Comparison of ENCODE assay signal across 8 cellular contexts in the genomic region with DNA sequence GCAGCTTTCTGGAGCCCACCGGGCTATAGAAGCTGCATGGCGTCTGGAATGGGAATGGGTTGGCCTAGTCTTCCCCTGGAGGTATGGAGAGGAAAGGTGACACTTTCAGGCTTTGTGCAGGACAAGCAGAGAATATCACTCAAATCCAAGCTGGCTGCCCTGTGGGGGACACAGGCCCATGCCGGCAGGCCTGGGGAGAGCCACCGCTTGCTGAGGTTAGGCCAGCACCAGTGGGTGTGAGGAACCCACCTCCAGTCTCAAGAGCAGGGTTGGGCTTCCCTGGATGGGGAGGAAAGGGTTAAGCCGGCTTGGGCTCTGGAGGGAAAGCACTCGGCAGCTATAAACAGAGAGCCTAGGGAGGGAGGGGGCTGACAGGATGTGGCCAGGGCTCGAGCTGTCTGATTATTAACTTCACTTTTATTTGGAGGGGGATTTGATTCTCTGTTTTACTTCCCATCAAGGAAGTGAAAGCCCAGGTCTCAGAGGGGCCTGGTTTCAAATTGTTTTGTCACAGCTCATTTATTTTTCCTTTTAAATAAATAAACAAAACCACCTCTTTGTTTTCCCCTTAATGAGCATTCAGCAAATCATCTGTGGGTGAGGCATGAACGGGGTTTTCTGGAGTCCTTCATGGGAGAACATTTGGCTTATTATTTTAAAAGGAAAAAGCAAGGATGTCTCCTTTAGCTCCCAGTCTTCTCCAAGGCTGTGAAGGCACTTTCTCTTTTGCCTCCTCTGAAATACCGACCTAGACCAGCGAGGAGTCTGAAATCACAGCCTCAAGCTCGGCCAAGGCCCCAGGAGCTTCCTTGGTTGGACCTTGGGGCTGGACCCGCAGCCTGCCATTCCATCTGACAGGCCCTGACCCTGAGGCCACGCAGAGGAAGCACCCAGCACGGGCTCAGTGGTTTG. TPM values are rescaled to one million over a fixed set of nuclear protein-coding genes. Genes with fewer than 3 reads are reported as not detected.
DNase-seq lines count a peak whose midpoint lies in the region; ATAC-seq and TF ChIP-seq lines count a peak whose summit lies in the region.

No MANE protein-coding gene starts in this region.

- H3K9me3 Mint-ChIP-seq in chondrocyte (ENCODE audit: low read depth), result no peaks in the 10 kb centered on the region

- WGBS in right lobe of liver (ENCODE audit: insufficient coverage, low coverage, low lambda C conversion rate, missing lambda C conversion rate), result 9% methylated on average over 11 of the region's 14 CpGs
- WGBS in stomach, 5 donors, result 12 to 21% (median 14%) methylated on average over 14 of the region's 14 CpGs

- intact Hi-C loops in right lobe of liver (cut with DNase I) (loop anchor here (5.0 to 10.0 kb wide), 2 partner anchors 560 to 567 kb away; no protein-coding TSS in a partner anchor), stomach (cut with DNase I; ENCODE audit: low total_unique reads) (loop anchor here (5.0 kb wide), 1 partner anchor 567 kb away; no protein-coding TSS in a partner anchor)

- H3K9me3 ChIP-seq in right lobe of liver (no peaks in the 10 kb centered on the region), stomach (no peaks in the 10 kb centered on the region)

- H3K27me3 Mint-ChIP-seq in chondrocyte (ENCODE audit: low read depth), result no peaks in the 10 kb centered on the region

- TF ChIP-seq EP300 in stomach (IDR thresholded peaks at IDR 0.05), result no peak

- H3K36me3 ChIP-seq in right lobe of liver, result no peaks in the 10 kb centered on the region
- H3K36me3 ChIP-seq in stomach, result no peaks in the 10 kb centered on the region

- TF ChIP-seq POLR2A in right lobe of liver (IDR thresholded peaks at IDR 0.05) (peak; percentile 48), stomach (IDR thresholded peaks at IDR 0.05) (no peak)

- peak; percentile 34 for DNase-seq in stimulated activated CD4-positive, alpha-beta T cell treated with anti-CD3 and anti-CD28 coated beads, Interleukin-1b, Interleukin-23, amount 100 ng/mL, for 48 hours
- no peak for DNase-seq in stimulated activated CD4-positive, alpha-beta T cell treated with anti-CD3 and anti-CD28 coated beads, Interleukin-12 subunit alpha, Interleukin-12 subunit beta, amount 100 ng/mL, for 4 hours
- DNase-seq in T-helper 2 cell (peak in 3 of 5 experiments; percentile 46 to 85 (median 54)), chondrocyte (ENCODE audit: low spot score) (no peak), right lobe of liver (peak in 2 of 3 donors; percentile 58 to 65), stomach (no peak)

- peaks cover 55% of the 10 kb centered on the region for H3K4me1 Mint-ChIP-seq in chondrocyte (ENCODE audit: low read depth)

- H3K36me3 Mint-ChIP-seq in chondrocyte (ENCODE audit: low read depth), result peaks cover 3% of the 10 kb centered on the region

- H3K27ac Mint-ChIP-seq in chondrocyte (ENCODE audit: unreplicated experiment), result peak overlapping the region; percentile 85

- peak overlapping the region; percentile 26 for H3K4me3 Mint-ChIP-seq in chondrocyte (ENCODE audit: unreplicated experiment)

- ATAC-seq in HG03342 (IDR thresholded peaks at IDR 0.05; ENCODE audit: unreplicated experiment) (peak; percentile 44), right lobe of liver (peak; percentile 4 to 28 (median 14)), HG02885 (IDR thresholded peaks at IDR 0.05; ENCODE audit: poor library complexity, unreplicated experiment) (no peak)

- TF ChIP-seq CTCF in chondrocyte (IDR thresholded peaks at IDR 0.05) (no peak), right lobe of liver (IDR thresholded peaks at IDR 0.05) (no peak), stomach (IDR thresholded peaks at IDR 0.05) (no peak)

- H3K4me3 ChIP-seq in right lobe of liver, result peak overlapping the region in 2 of 3 donors; percentile 65 to 66
- peak overlapping the region in 3 of 4 donors; percentile 18 to 23 (median 22) for H3K4me3 ChIP-seq in stomach

- H3K4me1 ChIP-seq in right lobe of liver (peaks cover 0 to 51% (median 22%) of the 10 kb centered on the region in 4 donors), stomach (peaks cover 36 to 73% (median 58%) of the 10 kb centered on the region in 4 donors)

- peak overlapping the region; percentile 98 to 100 (median 100) for H3K27ac ChIP-seq in right lobe of liver
- peak overlapping the region; percentile 92 to 99 (median 97) for H3K27ac ChIP-seq in stomach

- H3K27me3 ChIP-seq in right lobe of liver (no peaks in the 10 kb centered on the region), stomach (no peaks in the 10 kb centered on the region)

RNA-seq across cellular contexts. Expression of a gene that starts 21.8 kb away (rescaled TPM):
- total RNA-seq in chondrocyte (82.5 to 195 TPM (median 180 TPM) in 3 replicates), right lobe of liver (100 to 1,000 TPM; 109 to 298 (median 218) TPM), stomach (100 to 1,000 TPM in 4 of 5 donors, 10 to 100 TPM in 1; 44.4 to 655 (median 255) TPM)
- 10 to 100 TPM; 64.0 to 80.1 (median 70.4) TPM for polyA plus RNA-seq in stomach

Comparison
In these comparisons a context has a peak if more than half of its experiments do, and no peak if none do; other contexts are left out.
1. DNase-seq: peak in stimulated activated CD4-positive, alpha-beta T cell treated with anti-CD3 and anti-CD28 coated beads, Interleukin-1b, Interleukin-23, amount 100 ng/mL, for 48 hours (single experiment), T-helper 2 cell (3 of 5) and right lobe of liver (2 of 3); none in stimulated activated CD4-positive, alpha-beta T cell treated with anti-CD3 and anti-CD28 coated beads, Interleukin-12 subunit alpha, Interleukin-12 subunit beta, amount 100 ng/mL, for 4 hours (single experiment), chondrocyte (single experiment) and stomach (single experiment).